Comparison of ENCODE assay signal across 8 cellular contexts in the genomic region with DNA sequence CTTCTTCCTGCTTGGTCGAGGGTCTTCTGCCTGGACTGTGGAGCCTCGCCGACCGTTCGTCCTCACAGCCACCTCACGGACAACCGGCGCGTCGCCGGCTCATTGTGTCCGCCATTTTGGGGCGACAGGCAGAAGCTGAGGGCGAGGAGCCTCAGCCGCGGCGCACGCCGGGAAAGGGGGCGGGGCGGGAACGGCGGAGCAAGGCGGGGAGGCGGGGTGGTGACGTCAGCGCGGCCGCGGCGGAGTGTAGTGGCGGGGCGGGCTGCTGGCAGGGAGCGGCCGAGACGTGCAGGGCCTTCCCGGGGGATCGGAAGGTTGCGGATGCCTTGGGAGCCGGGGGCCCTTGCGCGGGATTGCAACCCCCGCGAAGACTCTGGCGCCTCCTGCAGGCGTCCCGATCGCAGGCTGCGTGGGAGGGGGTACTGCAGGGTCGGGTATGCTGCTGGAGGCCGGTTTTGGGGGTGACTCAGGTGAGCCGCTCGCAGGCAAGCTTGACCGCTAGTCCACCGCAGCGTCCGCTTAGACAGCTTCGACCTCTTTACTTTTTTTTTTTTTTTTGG. TPM values are rescaled to one million over a fixed set of nuclear protein-coding genes. Genes with fewer than 3 reads are reported as not detected.
DNase-seq lines count a peak whose midpoint lies in the region; ATAC-seq and TF ChIP-seq lines count a peak whose summit lies in the region.

A gene with protein sequence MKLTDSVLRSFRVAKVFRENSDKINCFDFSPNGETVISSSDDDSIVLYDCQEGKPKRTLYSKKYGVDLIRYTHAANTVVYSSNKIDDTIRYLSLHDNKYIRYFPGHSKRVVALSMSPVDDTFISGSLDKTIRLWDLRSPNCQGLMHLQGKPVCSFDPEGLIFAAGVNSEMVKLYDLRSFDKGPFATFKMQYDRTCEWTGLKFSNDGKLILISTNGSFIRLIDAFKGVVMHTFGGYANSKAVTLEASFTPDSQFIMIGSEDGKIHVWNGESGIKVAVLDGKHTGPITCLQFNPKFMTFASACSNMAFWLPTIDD (minus strand): TSS at position 140 of the 560 bp plus-strand sequence. CDS start 288 bp downstream, outside the sequence.

- H3K4me1 Mint-ChIP-seq in GM23338 = peaks cover 16% of the 10 kb centered on the region
- peaks cover 25% of the 10 kb centered on the region for H3K4me1 Mint-ChIP-seq in activated T-helper 17 cell treated with anti-CD3 and anti-CD28 coated beads, Interleukin-2, amount 50 U/mL, for 72 hours
- peaks cover 50 to 57% of the 10 kb centered on the region in 2 donors for H3K4me1 Mint-ChIP-seq in natural killer cell treated with Interleukin-12 subunit alpha and Interleukin-12 subunit beta and Interleukin-15 and Interleukin-18, amount 100 ng/mL, for 72 hours (ENCODE audit: low read depth in 2 of 2)

- H3K4me3 Mint-ChIP-seq in GM23338 = peak within 1 kb of the TSS; percentile 91
- H3K4me3 Mint-ChIP-seq in activated T-helper 17 cell treated with anti-CD3 and anti-CD28 coated beads, Interleukin-2, amount 50 U/mL, for 72 hours = peak within 1 kb of the TSS; percentile 95
- peak within 1 kb of the TSS; percentile 95 for H3K4me3 Mint-ChIP-seq in natural killer cell treated with Interleukin-12 subunit alpha and Interleukin-12 subunit beta and Interleukin-15 and Interleukin-18, amount 100 ng/mL, for 72 hours

- H3K4me2 ChIP-seq in GM23338 = peak within 1 kb of the TSS; percentile 83

- peak; percentile 61 to 63 for TF ChIP-seq CTCF in GM23338 (conservative IDR thresholded peaks at IDR 0.05; ENCODE audit: low read depth in 2 of 2)
- TF ChIP-seq CTCF in RWPE1 (conservative IDR thresholded peaks at IDR 0.05; ENCODE audit: low read depth) = peak; percentile 16; the same call in 1 of the 2 replicates
- TF ChIP-seq CTCF in fibroblast of mammary gland (conservative IDR thresholded peaks at IDR 0.05; ENCODE audit: control insufficient read depth, insufficient read depth, low read depth, low read length) = peak; percentile 46

- peaks cover 9% of the 10 kb centered on the region; the same call in 1 of the 2 replicates for H3F3A ChIP-seq in GM23338 (replicated peaks; ENCODE audit: low read depth)

- POLR2A ChIA-PET in RWPE1 (lab: Yijun Ruan, JAX; ENCODE audit: low non-redundant PET) = interaction anchor here (0.6 to 1.5 kb wide), 3 partner anchors 9 to 124 kb away, joined by 3 to 5 read pairs (median 4); partner anchors contain the start of genes GLYCTK and POC1A

- ATAC-seq in GM23338 = peak; percentile 90
- ATAC-seq in activated T-helper 17 cell treated with anti-CD3 and anti-CD28 coated beads, Interleukin-2, amount 50 U/mL, for 72 hours (replicated peaks) = peak; percentile 77
- ATAC-seq in natural killer cell treated with Interleukin-12 subunit alpha and Interleukin-12 subunit beta and Interleukin-15 and Interleukin-18, amount 100 ng/mL, for 72 hours = peak; percentile 93 to 96
- peak; percentile 83 for ATAC-seq in stimulated activated naive CD8-positive, alpha-beta T cell treated with anti-CD3 and anti-CD28 coated beads, Interleukin-15, Interleukin-2, amounts not matched to agents 100 U/mL and 50 U/mL, for 24 hours

- H2AFZ ChIP-seq in GM23338 = peak within 1 kb of the TSS; percentile 87; the same call in 1 of the 2 replicates

- H3K4me1 ChIP-seq in GM23338 (ENCODE audit: insufficient read depth) = peaks cover 21% of the 10 kb centered on the region

- peaks cover 41% of the 10 kb centered on the region for H4K20me1 ChIP-seq in GM23338 (replicated peaks; ENCODE audit: insufficient read depth)

- H3K27ac Mint-ChIP-seq in GM23338 = peak within 1 kb of the TSS; percentile 100
- peak within 1 kb of the TSS; percentile 95 for H3K27ac Mint-ChIP-seq in activated T-helper 17 cell treated with anti-CD3 and anti-CD28 coated beads, Interleukin-2, amount 50 U/mL, for 72 hours
- peak within 1 kb of the TSS; percentile 88 to 92 for H3K27ac Mint-ChIP-seq in natural killer cell treated with Interleukin-12 subunit alpha and Interleukin-12 subunit beta and Interleukin-15 and Interleukin-18, amount 100 ng/mL, for 72 hours

- H3K4me3 ChIP-seq in GM23338 (peak within 1 kb of the TSS; percentile 72), fibroblast of mammary gland (ENCODE audit: control insufficient read depth, low read depth, low read length) (peak within 1 kb of the TSS; percentile 94)

- CTCF ChIA-PET in RWPE1 (lab: Yijun Ruan, JAX) = interaction anchor here (0.6 to 1.0 kb wide), 8 partner anchors 9 to 342 kb away, joined by 3 to 5 read pairs (median 3); partner anchors contain the start of gene GLYCTK

- DNase-seq in EL (peak; percentile 93), GM23338 (ENCODE audit: low spot score) (peak; percentile 97), LHCN-M2 (ENCODE audit: low read depth) (peak; percentile 90), RWPE1 (ENCODE audit: low spot score) (peak; percentile 88), fibroblast of mammary gland (ENCODE audit: low read depth) (peak; percentile 88)
- peak; percentile 99 for DNase-seq in natural killer cell treated with Interleukin-12 subunit alpha and Interleukin-12 subunit beta and Interleukin-15 and Interleukin-18, amount 100 ng/mL, for 72 hours (ENCODE audit: low spot score)
- DNase-seq in stimulated activated naive CD8-positive, alpha-beta T cell treated with anti-CD3 and anti-CD28 coated beads, Interleukin-15, Interleukin-2, amounts not matched to agents 100 U/mL and 50 U/mL, for 24 hours = peak; percentile 100

- no peaks in the 10 kb centered on the region for H3K36me3 ChIP-seq in GM23338 (ENCODE audit: insufficient read depth)

- peaks cover 22% of the 10 kb centered on the region for H3K36me3 Mint-ChIP-seq in GM23338 (ENCODE audit: low read depth)
- peaks cover 89% of the 10 kb centered on the region for H3K36me3 Mint-ChIP-seq in activated T-helper 17 cell treated with anti-CD3 and anti-CD28 coated beads, Interleukin-2, amount 50 U/mL, for 72 hours (ENCODE audit: low read depth)
- H3K36me3 Mint-ChIP-seq in natural killer cell treated with Interleukin-12 subunit alpha and Interleukin-12 subunit beta and Interleukin-15 and Interleukin-18, amount 100 ng/mL, for 72 hours = peaks cover 21% of the 10 kb centered on the region

- peak within 1 kb of the TSS; percentile 95 for H3K27ac ChIP-seq in GM23338 (ENCODE audit: low read depth)
- H3K27ac ChIP-seq in RWPE1 = peak within 1 kb of the TSS; percentile 96

- H3K79me2 ChIP-seq in GM23338 (replicated peaks; ENCODE audit: insufficient read depth) = peaks cover 45% of the 10 kb centered on the region

- peaks cover 13% of the 10 kb centered on the region for H3K27me3 Mint-ChIP-seq in GM23338 (ENCODE audit: insufficient read depth, low read depth, poor library complexity)
- no peaks in the 10 kb centered on the region for H3K27me3 Mint-ChIP-seq in activated T-helper 17 cell treated with anti-CD3 and anti-CD28 coated beads, Interleukin-2, amount 50 U/mL, for 72 hours
- H3K27me3 Mint-ChIP-seq in natural killer cell treated with Interleukin-12 subunit alpha and Interleukin-12 subunit beta and Interleukin-15 and Interleukin-18, amount 100 ng/mL, for 72 hours = no peaks in the 10 kb centered on the region

- H3K9me3 Mint-ChIP-seq in GM23338 = no peaks in the 10 kb centered on the region; the same call in 2 of the 3 replicates
- no peaks in the 10 kb centered on the region for H3K9me3 Mint-ChIP-seq in activated T-helper 17 cell treated with anti-CD3 and anti-CD28 coated beads, Interleukin-2, amount 50 U/mL, for 72 hours
- H3K9me3 Mint-ChIP-seq in natural killer cell treated with Interleukin-12 subunit alpha and Interleukin-12 subunit beta and Interleukin-15 and Interleukin-18, amount 100 ng/mL, for 72 hours = no peaks in the 10 kb centered on the region

- no peaks in the 10 kb centered on the region for H3K9me2 ChIP-seq in GM23338 (ENCODE audit: insufficient read depth)

- no peaks in the 10 kb centered on the region for H3K27me3 ChIP-seq in GM23338 (ENCODE audit: insufficient read depth)

TF ChIP-seq in GM23338, 12 proteins besides CTCF, POLR2A, EP300 and RAD21:
- TF ChIP-seq, protein P1, sequence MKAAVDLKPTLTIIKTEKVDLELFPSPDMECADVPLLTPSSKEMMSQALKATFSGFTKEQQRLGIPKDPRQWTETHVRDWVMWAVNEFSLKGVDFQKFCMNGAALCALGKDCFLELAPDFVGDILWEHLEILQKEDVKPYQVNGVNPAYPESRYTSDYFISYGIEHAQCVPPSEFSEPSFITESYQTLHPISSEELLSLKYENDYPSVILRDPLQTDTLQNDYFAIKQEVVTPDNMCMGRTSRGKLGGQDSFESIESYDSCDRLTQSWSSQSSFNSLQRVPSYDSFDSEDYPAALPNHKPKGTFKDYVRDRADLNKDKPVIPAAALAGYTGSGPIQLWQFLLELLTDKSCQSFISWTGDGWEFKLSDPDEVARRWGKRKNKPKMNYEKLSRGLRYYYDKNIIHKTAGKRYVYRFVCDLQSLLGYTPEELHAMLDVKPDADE (IDR thresholded peaks at IDR 0.05) = peak; percentile 46; the same call in 1 of the 2 replicates
- TF ChIP-seq STAT1 (IDR thresholded peaks at IDR 0.05; ENCODE audit: unreplicated experiment) = no peak
- peak; percentile 91 for TF ChIP-seq CREB1 (CRISPR knock-in tag; IDR thresholded peaks at IDR 0.05; ENCODE audit: low read depth)
- TF ChIP-seq ZNF331 (CRISPR knock-in tag; IDR thresholded peaks at IDR 0.05; ENCODE audit: low read depth) = no peak
- TF ChIP-seq EZH2phosphoT487 (IDR thresholded peaks at IDR 0.05; ENCODE audit: unreplicated experiment) = no peak
- peak; percentile 98 for TF ChIP-seq POLR2AphosphoS5 (IDR thresholded peaks at IDR 0.05; ENCODE audit: low read depth)

RNA-seq across cellular contexts. Expression of the gene that starts here (rescaled TPM):
- 69.8 and 71.8 TPM in 2 replicates for total RNA-seq in GM23338 (2014; rRNA removed; shearing (Covaris generic))
- polyA plus RNA-seq in GM23338 (2016; fragmentation: Nextera tagmentation; extraction: Ambion mirVana) = 25.2 and 31.2 TPM in 2 replicates
- 44.5 and 58.0 TPM in 2 replicates for total RNA-seq in LHCN-M2 (2014; rRNA removed)
- 41.3 TPM for polyA plus RNA-seq in LHCN-M2 (2012)
- 100 to 1,000 TPM in 1 of 2 donors, 10 to 100 TPM in 1; 81.1 to 106 TPM for total RNA-seq in activated T-helper 17 cell treated with anti-CD3 and anti-CD28 coated beads, Interleukin-2, amount 50 U/mL, for 72 hours
- total RNA-seq in natural killer cell treated with Interleukin-12 subunit alpha and Interleukin-12 subunit beta and Interleukin-15 and Interleukin-18, amount 100 ng/mL, for 72 hours = 10 to 100 TPM; 82.8 to 87.4 TPM

Comparison
In these comparisons a context has a peak if more than half of its experiments do, and no peak if none do; other contexts are left out.
1. Peak in every context shown above with its lines: DNase-seq, ATAC-seq, H3K4me3 ChIP-seq and H3K27ac ChIP-seq.